Comparison of ENCODE assay signal across 9 cellular contexts in the genomic region with DNA sequence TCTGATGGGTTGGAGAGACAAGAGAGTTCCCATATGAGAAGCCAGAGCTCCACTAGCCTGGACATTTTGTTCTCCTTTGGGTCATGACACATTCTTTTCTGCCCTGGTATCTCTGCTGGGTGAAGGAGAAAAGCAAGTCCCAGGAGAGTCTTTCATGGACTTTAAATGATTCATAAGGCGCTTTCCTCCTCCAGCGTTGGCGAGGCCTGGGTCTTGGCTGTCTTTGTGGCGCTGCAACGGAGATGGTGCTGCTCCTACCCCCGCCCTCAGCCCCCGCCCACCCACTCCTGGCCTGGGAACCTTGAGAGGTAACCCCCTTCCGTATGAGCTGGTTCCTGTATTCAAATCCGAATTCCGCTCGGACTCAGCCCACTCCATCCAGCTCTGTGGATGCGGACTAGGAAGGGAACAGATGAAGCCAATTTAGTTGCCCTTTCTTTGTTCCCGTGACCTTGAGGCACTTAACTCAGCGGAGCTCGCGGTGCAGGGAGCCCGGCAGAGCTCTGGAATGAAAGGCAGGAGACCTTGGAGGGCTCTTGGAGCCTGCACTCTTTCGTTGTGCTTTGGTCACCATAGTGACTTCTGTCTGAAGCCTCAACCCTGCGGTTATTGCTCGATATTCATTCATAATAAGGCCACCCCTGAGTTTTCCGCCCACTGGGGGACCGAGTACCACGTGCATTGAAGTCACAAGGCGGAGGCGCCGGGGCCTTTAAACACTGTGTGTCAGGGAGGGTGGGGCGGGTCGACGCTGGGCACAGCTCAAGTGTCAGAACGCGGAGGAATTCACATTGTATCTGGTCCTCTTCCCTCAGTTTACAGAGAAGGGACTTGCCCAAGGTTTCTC. TPM values are rescaled to one million over a fixed set of nuclear protein-coding genes. Genes with fewer than 3 reads are reported as not detected.
A peak's percentile ranks its signal among the peaks of the same experiment; 100 is the strongest.
DNase-seq lines count a peak whose midpoint lies in the region; ATAC-seq and TF ChIP-seq lines count a peak whose summit lies in the region.
"Had no signal": no experiment of that assay in that cellular context is flagged by ENCODE, and none has a peak within 500 bp of the region (broad histone marks: within the 10 kb centered on the region; RNA-seq: fewer than 3 reads in every experiment).

No MANE protein-coding gene starts in this region.

- H3K9ac ChIP-seq in H9 (ENCODE audit: extremely low read depth, insufficient read length, low read length) (peak overlapping the region; percentile 5), iPS-20b (ENCODE audit: low read depth, low read length) (peak overlapping the region; percentile 80; the same call in 1 of the 2 replicates)

- TF ChIP-seq CTCF in H9 (conservative IDR thresholded peaks at IDR 0.05) (no peak), gastrocnemius medialis (IDR thresholded peaks at IDR 0.05 in 4 of 5, conservative IDR thresholded peaks at IDR 0.05 in 1 of 5) (no peak), natural killer cell (IDR thresholded peaks at IDR 0.05) (no peak)

- H4K5ac ChIP-seq in H9 (ENCODE audit: insufficient read length, low read depth, low read length) = no peak overlapping the region

- no peak overlapping the region for H2BK20ac ChIP-seq in H9 (ENCODE audit: low read depth, low read length, poor library complexity, severe bottlenecking)

- H3K23me2 ChIP-seq in H9 (ENCODE audit: insufficient read length, low read depth, low read length, poor library complexity, severe bottlenecking) = no peaks in the 10 kb centered on the region

- ATAC-seq in gastrocnemius medialis = peak; percentile 41 to 45
- ATAC-seq in HG03039 (IDR thresholded peaks at IDR 0.05; ENCODE audit: unreplicated experiment) = no peak
- ATAC-seq in natural killer cell = no peak
- no peak for ATAC-seq in HG02763 (IDR thresholded peaks at IDR 0.05; ENCODE audit: unreplicated experiment)

- H3K27me3 Mint-ChIP-seq in H9 (ENCODE audit: low read depth) (no peaks in the 10 kb centered on the region; the same call in 1 of the 2 replicates), natural killer cell (ENCODE audit: low read depth in 2 of 2) (peaks cover 0 to under 1% of the 10 kb centered on the region in 2 donors)

- H3K27ac Mint-ChIP-seq in H9 = peak overlapping the region; percentile 87 to 99 (median 89)
- no peak overlapping the region for H3K27ac Mint-ChIP-seq in natural killer cell

- H3K36me3 ChIP-seq in iPS-20b (ENCODE audit: insufficient read depth, low read depth, low read length) (no peaks in the 10 kb centered on the region), gastrocnemius medialis (no peaks in the 10 kb centered on the region)

- no peaks in the 10 kb centered on the region for H3K9me3 ChIP-seq in H9 (ENCODE audit: control insufficient read depth, low read depth, low read length)
- H3K9me3 ChIP-seq in iPS-20b (ENCODE audit: insufficient read depth, low read depth, low read length) = no peaks in the 10 kb centered on the region
- H3K9me3 ChIP-seq in gastrocnemius medialis = no peaks in the 10 kb centered on the region

- in situ Hi-C loops in gastrocnemius medialis (cut with MboI; ENCODE audit: low sequenced_read_pairs in 4 of 4) = no loop called here

- H3K4me2 ChIP-seq in H9 (ENCODE audit: insufficient read depth, insufficient read length, low read length) = peak overlapping the region; percentile 17

- no peak overlapping the region for H4K91ac ChIP-seq in H9 (ENCODE audit: insufficient read length, low read depth, low read length)

- H3K27ac ChIP-seq in H9 (ENCODE audit: insufficient read length, low read depth, low read length) (peak overlapping the region; percentile 24), caudate nucleus (ENCODE audit: low read depth, low read length) (peak overlapping the region; percentile 54), iPS-20b (ENCODE audit: low read length) (peak overlapping the region; percentile 76), gastrocnemius medialis (no peak overlapping the region)

- H2BK12ac ChIP-seq in H9 (ENCODE audit: insufficient read length, low read depth, low read length) = peak overlapping the region; percentile 15

- H3K4me1 ChIP-seq in H9 (ENCODE audit: insufficient read depth, low read length) (peaks cover 4% of the 10 kb centered on the region; the same call in 1 of the 2 replicates), iPS-20b (ENCODE audit: insufficient read depth, low read length) (peaks cover 13% of the 10 kb centered on the region; the same call in 1 of the 2 replicates), gastrocnemius medialis (peaks cover 4% of the 10 kb centered on the region in 2 donors)

- no peak overlapping the region for H3K56ac ChIP-seq in H9 (ENCODE audit: insufficient read length, low read depth, low read length)

- no peak overlapping the region; the same call in 1 of the 2 replicates for H3K4ac ChIP-seq in H9 (ENCODE audit: low read depth, low read length)

- H2BK5ac ChIP-seq in H9 (ENCODE audit: insufficient read length, low read length) = no peak overlapping the region

- no peak overlapping the region for H3T11ph ChIP-seq in H9 (ENCODE audit: low read length)

- peak overlapping the region; percentile 87; the same call in 1 of the 2 replicates for H3K14ac ChIP-seq in H9 (ENCODE audit: insufficient read depth, low read length)

- H2AFZ ChIP-seq in H9 (ENCODE audit: low read length) = no peak overlapping the region

- TF ChIP-seq POLR2A in gastrocnemius medialis (IDR thresholded peaks at IDR 0.05) = no peak

- H3K18ac ChIP-seq in H9 (ENCODE audit: insufficient read length, low read depth, low read length) = peak overlapping the region; percentile 45

- H3K36me3 Mint-ChIP-seq in H9 (ENCODE audit: insufficient read depth in 1 of 3, low read depth in 3 of 3) (no peaks in the 10 kb centered on the region), natural killer cell (no peaks in the 10 kb centered on the region)

- H2BK120ac ChIP-seq in H9 (ENCODE audit: low read depth, low read length, poor library complexity, severe bottlenecking) = peak overlapping the region; percentile 94

- H3K79me2 ChIP-seq in H9 (ENCODE audit: insufficient read depth, low read length) = no peaks in the 10 kb centered on the region

- H3K23ac ChIP-seq in H9 (ENCODE audit: insufficient read length, low read depth, low read length) = no peak overlapping the region

- no CpG with 5 or more reads among the region's 31 CpGs for WGBS in H9 (ENCODE audit: extremely low coverage, insufficient read length, low lambda C conversion rate)

- H2AK5ac ChIP-seq in H9 (ENCODE audit: insufficient read length, low read length) = no peak overlapping the region

- no peak overlapping the region for H2BK15ac ChIP-seq in H9 (ENCODE audit: low read depth, low read length)

- peak; percentile 73 for DNase-seq in H9
- DNase-seq in caudate nucleus (lab: John Stamatoyannopoulos, UW) = peak in 20 of 61 donors; percentile 1 to 42 (median 9)
- DNase-seq in gastrocnemius medialis = peak in 1 of 2 donors; percentile 4
- no peak for DNase-seq in natural killer cell
- DNase-seq in NCI-H2029 (lab: John Stamatoyannopoulos, UW) = no peak
- DNase-seq: stimulated activated CD4-positive, alpha-beta T cell treated with anti-CD3 and anti-CD28 coated beads, Interleukin-12 subunit alpha, Interleukin-12 subunit beta, amount 100 ng/mL, for 4 hours had no signal

- H3K4me3 ChIP-seq in iPS-20b (ENCODE audit: low read length) (peak overlapping the region; percentile 48), gastrocnemius medialis (peak overlapping the region; percentile 9 to 34 (median 26))

- H3K79me1 ChIP-seq in H9 (ENCODE audit: insufficient read depth, low read depth, low read length, poor library complexity, severe bottlenecking) = no peaks in the 10 kb centered on the region

- no peak overlapping the region for H4K8ac ChIP-seq in H9 (replicated peaks; ENCODE audit: insufficient read length, low read depth, low read length)

- H3K9me3 Mint-ChIP-seq in H9 (no peaks in the 10 kb centered on the region), natural killer cell (no peaks in the 10 kb centered on the region)

- H3K4me1 Mint-ChIP-seq in H9 (peaks cover 17 to 20% of the 10 kb centered on the region in 2 experiments), natural killer cell (no peaks in the 10 kb centered on the region)

- H3K4me3 Mint-ChIP-seq in H9 (peak overlapping the region; percentile 44 to 66), natural killer cell (no peak overlapping the region)

- no peaks in the 10 kb centered on the region for H4K20me1 ChIP-seq in H9 (ENCODE audit: control insufficient read depth, insufficient read depth, insufficient read length)

- intact Hi-C loops in gastrocnemius medialis (cut with DNase I; ENCODE audit: low total_unique reads) = no loop called here
- intact Hi-C loops in natural killer cell (cut with micrococcal nuclease) = no loop called here

- H3K27me3 ChIP-seq in H9 (ENCODE audit: insufficient read depth, low read length) = no peaks in the 10 kb centered on the region
- H3K27me3 ChIP-seq in iPS-20b (ENCODE audit: insufficient read depth, low read length) = no peaks in the 10 kb centered on the region
- H3K27me3 ChIP-seq in gastrocnemius medialis = no peaks in the 10 kb centered on the region

RNA-seq across cellular contexts. Expression of a gene that starts 14.0 kb away (rescaled TPM):
- total RNA-seq in H9 (2021) = 63.5 and 66.7 TPM in 2 replicates
- 10 to 100 TPM in 2 of 4 donors, 1 to 10 TPM in 2; 5.4 to 13.3 (median 8.6) TPM for total RNA-seq in gastrocnemius medialis
- total RNA-seq in natural killer cell = 10 to 100 TPM; 24.9 to 37.6 (median 30.2) TPM

Comparison
In these comparisons a context has a peak if more than half of its experiments do, and no peak if none do; other contexts are left out.
1. H3K27ac ChIP-seq: peak in H9 (single experiment), caudate nucleus (single experiment) and iPS-20b (single experiment); none in gastrocnemius medialis (0 of 4).
2. H3K27ac Mint-ChIP-seq: peak in H9 (3 of 3); none in natural killer cell (0 of 2).
3. ATAC-seq: peak in gastrocnemius medialis (2 of 2); none in HG03039 (single experiment), natural killer cell (0 of 3) and HG02763 (single experiment).